ENCODE assay signal across 9 cellular contexts in genomic region chr17:7717756-7718350, GRCh38. TPM values are rescaled to one million over a fixed set of nuclear protein-coding genes. Genes with fewer than 3 reads are reported as not detected.
DNase-seq lines count a peak whose midpoint lies in the region; ATAC-seq, FAIRE-seq and TF ChIP-seq lines count a peak whose summit lies in the region.
"Had no signal": no experiment of that assay in that cellular context is flagged by ENCODE, and none has a peak within 500 bp of the region (broad histone marks: within the 10 kb centered on the region; RNA-seq: fewer than 3 reads in every experiment).

No MANE protein-coding gene starts in this region.

- peaks cover 7% of the 10 kb centered on the region for H3K4me1 Mint-ChIP-seq in HFFc6 (ENCODE audit: low read depth)
- peaks cover 18% of the 10 kb centered on the region for H3K4me1 Mint-ChIP-seq in activated naive CD8-positive, alpha-beta T cell (ENCODE audit: low read depth)
- peaks cover 7 to 8% of the 10 kb centered on the region in 2 donors for H3K4me1 Mint-ChIP-seq in immature natural killer cell

- H3K27ac Mint-ChIP-seq in HFFc6 (no peak overlapping the region), immature natural killer cell (no peak overlapping the region)
- no peak overlapping the region for H3K27ac Mint-ChIP-seq in activated naive CD8-positive, alpha-beta T cell

- H3K27me3 Mint-ChIP-seq in HFFc6 (ENCODE audit: insufficient read depth), result peaks cover 40% of the 10 kb centered on the region
- peaks cover 31% of the 10 kb centered on the region for H3K27me3 Mint-ChIP-seq in activated naive CD8-positive, alpha-beta T cell
- peaks cover 22 to 30% (median 28%) of the 10 kb centered on the region in 3 donors for H3K27me3 Mint-ChIP-seq in immature natural killer cell (ENCODE audit: low read depth in 3 of 3)

- CTCF ChIA-PET in A549 (lab: Yijun Ruan, JAX), result interaction anchor here (0.7 to 5.0 kb wide), 22 partner anchors 9 to 339 kb away, joined by 3 to 65 read pairs (median 8); partner anchors contain the start of genes CD68, EFNB3, FXR2 and SOX15

- no peak for TF ChIP-seq POLR2A in A549 (IDR thresholded peaks at IDR 0.05; ENCODE audit: low read length)

- no peak for TF ChIP-seq CTCF in A549 (IDR thresholded peaks at IDR 0.05)
- TF ChIP-seq CTCF in HFFc6 (IDR thresholded peaks at IDR 0.05), result no peak

- H3K4me3 Mint-ChIP-seq in HFFc6 (peak overlapping the region; percentile 89), immature natural killer cell (peak overlapping the region in 4 of 5 donors; percentile 18 to 42 (median 33))
- peak overlapping the region; percentile 80 for H3K4me3 Mint-ChIP-seq in activated naive CD8-positive, alpha-beta T cell

- no peak for TF ChIP-seq EP300 in A549 (IDR thresholded peaks at IDR 0.05)

- H3K4me2 ChIP-seq in A549, result peak overlapping the region; percentile 82

- no peaks in the 10 kb centered on the region for H3K9me3 ChIP-seq in A549

- POLR2A ChIA-PET in A549 (lab: Yijun Ruan, JAX), result interaction anchor here (0.7 to 2.7 kb wide), 4 partner anchors 12 to 409 kb away, joined by 3 to 18 read pairs (median 10); partner anchors contain the start of genes EFNB3 and TP53

- no peak for FAIRE-seq in A549 (lab: Jason Lieb, UNC)
- FAIRE-seq: GM18507 had no signal

- 30% methylated on average over 10 of the region's 16 CpGs for WGBS in A549 (ENCODE audit: missing lambda C conversion rate)

- DNase-seq in A549 (ENCODE audit: low read depth in 1 of 2, low spot score in 1 of 2), result peak in 1 of 2 experiments; percentile 35
- peak; percentile 9 for DNase-seq in HFFc6
- DNase-seq in immature natural killer cell, result no peak
- DNase-seq in stimulated activated naive CD8-positive, alpha-beta T cell treated with anti-CD3 and anti-CD28 coated beads, Interleukin-15, Interleukin-2, amounts not matched to agents 100 U/mL and 50 U/mL, for 24 hours, result peak; percentile 22
- no peak for DNase-seq in KG1 (lab: John Stamatoyannopoulos, UW)
- no peak for DNase-seq in stimulated activated CD4-positive, alpha-beta T cell treated with anti-CD3 and anti-CD28 coated beads, Interleukin-2, amount 100 ng/mL, for 48 hours

- peak overlapping the region; percentile 79 to 89 for H3K27ac ChIP-seq in A549

- H3K4me3 ChIP-seq in A549, result peak overlapping the region; percentile 52

- ATAC-seq in A549 (peak in 1 of 2 experiments; percentile 6; a peak in 5 of 6 replicates), GM18873 (IDR thresholded peaks at IDR 0.05; ENCODE audit: low FRiP score, unreplicated experiment) (no peak)
- no peak for ATAC-seq in stimulated activated naive CD8-positive, alpha-beta T cell treated with anti-CD3 and anti-CD28 coated beads, Interleukin-15, Interleukin-2, amounts not matched to agents 100 U/mL and 50 U/mL, for 24 hours

- H3K9me3 Mint-ChIP-seq in HFFc6 (no peaks in the 10 kb centered on the region), immature natural killer cell (no peaks in the 10 kb centered on the region)
- H3K9me3 Mint-ChIP-seq in activated naive CD8-positive, alpha-beta T cell (ENCODE audit: low read depth), result no peaks in the 10 kb centered on the region

- H3K36me3 Mint-ChIP-seq in HFFc6 (ENCODE audit: low read depth) (no peaks in the 10 kb centered on the region), immature natural killer cell (no peaks in the 10 kb centered on the region)
- H3K36me3 Mint-ChIP-seq in activated naive CD8-positive, alpha-beta T cell, result no peaks in the 10 kb centered on the region

- no peak for TF ChIP-seq RAD21 in A549 (conservative IDR thresholded peaks at IDR 0.05 in 1 of 2, IDR thresholded peaks at IDR 0.05 in 1 of 2)

- peaks cover 21% of the 10 kb centered on the region for H3K4me1 ChIP-seq in A549

TF ChIP-seq in A549, 52 proteins besides CTCF, POLR2A, EP300 and RAD21:
- TF ChIP-seq, protein P1, sequence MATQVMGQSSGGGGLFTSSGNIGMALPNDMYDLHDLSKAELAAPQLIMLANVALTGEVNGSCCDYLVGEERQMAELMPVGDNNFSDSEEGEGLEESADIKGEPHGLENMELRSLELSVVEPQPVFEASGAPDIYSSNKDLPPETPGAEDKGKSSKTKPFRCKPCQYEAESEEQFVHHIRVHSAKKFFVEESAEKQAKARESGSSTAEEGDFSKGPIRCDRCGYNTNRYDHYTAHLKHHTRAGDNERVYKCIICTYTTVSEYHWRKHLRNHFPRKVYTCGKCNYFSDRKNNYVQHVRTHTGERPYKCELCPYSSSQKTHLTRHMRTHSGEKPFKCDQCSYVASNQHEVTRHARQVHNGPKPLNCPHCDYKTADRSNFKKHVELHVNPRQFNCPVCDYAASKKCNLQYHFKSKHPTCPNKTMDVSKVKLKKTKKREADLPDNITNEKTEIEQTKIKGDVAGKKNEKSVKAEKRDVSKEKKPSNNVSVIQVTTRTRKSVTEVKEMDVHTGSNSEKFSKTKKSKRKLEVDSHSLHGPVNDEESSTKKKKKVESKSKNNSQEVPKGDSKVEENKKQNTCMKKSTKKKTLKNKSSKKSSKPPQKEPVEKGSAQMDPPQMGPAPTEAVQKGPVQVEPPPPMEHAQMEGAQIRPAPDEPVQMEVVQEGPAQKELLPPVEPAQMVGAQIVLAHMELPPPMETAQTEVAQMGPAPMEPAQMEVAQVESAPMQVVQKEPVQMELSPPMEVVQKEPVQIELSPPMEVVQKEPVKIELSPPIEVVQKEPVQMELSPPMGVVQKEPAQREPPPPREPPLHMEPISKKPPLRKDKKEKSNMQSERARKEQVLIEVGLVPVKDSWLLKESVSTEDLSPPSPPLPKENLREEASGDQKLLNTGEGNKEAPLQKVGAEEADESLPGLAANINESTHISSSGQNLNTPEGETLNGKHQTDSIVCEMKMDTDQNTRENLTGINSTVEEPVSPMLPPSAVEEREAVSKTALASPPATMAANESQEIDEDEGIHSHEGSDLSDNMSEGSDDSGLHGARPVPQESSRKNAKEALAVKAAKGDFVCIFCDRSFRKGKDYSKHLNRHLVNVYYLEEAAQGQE (IDR thresholded peaks at IDR 0.05), result no peak
- TF ChIP-seq KDM5A (IDR thresholded peaks at IDR 0.05), result no peak
- no peak for TF ChIP-seq USF2 (IDR thresholded peaks at IDR 0.05)
- no peak for TF ChIP-seq JUN (IDR thresholded peaks at IDR 0.05)
- TF ChIP-seq CEBPB (IDR thresholded peaks at IDR 0.05), result no peak
- TF ChIP-seq SMC3 (IDR thresholded peaks at IDR 0.05), result no peak
- TF ChIP-seq POLR2AphosphoS2 (conservative IDR thresholded peaks at IDR 0.05; ENCODE audit: low read length), result no peak
- no peak for TF ChIP-seq ZSCAN20 (CRISPR knock-in tag; IDR thresholded peaks at IDR 0.05)

RNA-seq across cellular contexts. Expression of gene DNAH2, which starts 0.3 kb away (rescaled TPM):
- polyA plus RNA-seq in A549 (2011; rRNA removed) (0.08 TPM in 2 replicates), A549 (2017; fragmentation: RNase III; extraction: RNeasy Plus Mini Kit Qiagen cat#74134 plus additional on column Dnase treatment) (0.01 to 0.05 TPM (median 0.03 TPM) in 3 replicates), immature natural killer cell (under 1 TPM in 1 of 3 donors, not detected in 2; 0.26 TPM)
- 0.01 TPM in 2 replicates for polyA plus RNA-seq in A549 (2012; cell fraction: cytosol; rRNA removed)
- polyA plus RNA-seq in A549 (2012; cell fraction: nucleus; rRNA removed), result 0.02 and 0.13 TPM in 2 replicates
- 0.17 and 0.19 TPM in 2 replicates for polyA minus RNA-seq in A549 (2011; rRNA and poly(A)+ RNA removed)
- not detected for total RNA-seq in HFFc6 (2021; fragmentation: NEBNext Ultra II Directional; extraction: Animal tissue kit (Norgen Biotek cat#: 25700))

RNA-seq across cellular contexts. Expression of gene EFNB3, which starts 12.9 kb away (rescaled TPM):
- 1.9 and 2.1 TPM in 2 replicates for polyA plus RNA-seq in A549 (2011; rRNA removed)
- polyA plus RNA-seq in A549 (2012; cell fraction: cytosol; rRNA removed), result 0.53 and 0.74 TPM in 2 replicates
- 1.0 and 1.3 TPM in 2 replicates for polyA plus RNA-seq in A549 (2012; cell fraction: nucleus; rRNA removed)
- polyA plus RNA-seq in A549 (2017; fragmentation: RNase III; extraction: RNeasy Plus Mini Kit Qiagen cat#74134 plus additional on column Dnase treatment), result 0.96 to 1.9 TPM (median 1.7 TPM) in 3 replicates
- polyA minus RNA-seq in A549 (2011; rRNA and poly(A)+ RNA removed), result 2.0 and 2.1 TPM in 2 replicates
- under 1 TPM; 0.12 to 0.34 (median 0.24) TPM for total RNA-seq in HFFc6 (2021; fragmentation: NEBNext Ultra II Directional; extraction: Animal tissue kit (Norgen Biotek cat#: 25700))
- polyA plus RNA-seq in immature natural killer cell, result not detected

RNA-seq across cellular contexts. Expression of gene WRAP53, which starts 29.6 kb away (rescaled TPM):
- 15.9 and 17.4 TPM in 2 replicates for polyA plus RNA-seq in A549 (2011; rRNA removed)
- polyA plus RNA-seq in A549 (2012; cell fraction: cytosol; rRNA removed), result 34.6 and 41.0 TPM in 2 replicates
- 72.3 and 83.0 TPM in 2 replicates for polyA plus RNA-seq in A549 (2012; cell fraction: nucleus; rRNA removed)
- 33.8 to 34.0 TPM (median 33.9 TPM) in 3 replicates for polyA plus RNA-seq in A549 (2017; fragmentation: RNase III; extraction: RNeasy Plus Mini Kit Qiagen cat#74134 plus additional on column Dnase treatment)
- 15.6 and 17.0 TPM in 2 replicates for polyA minus RNA-seq in A549 (2011; rRNA and poly(A)+ RNA removed)
- 10 to 100 TPM in 5 of 6 experiments, 1 to 10 TPM in 1; 8.6 to 18.2 (median 15.2) TPM for total RNA-seq in HFFc6 (2021; fragmentation: NEBNext Ultra II Directional; extraction: Animal tissue kit (Norgen Biotek cat#: 25700))
- polyA plus RNA-seq in immature natural killer cell, result 10 to 100 TPM; 18.5 to 24.8 (median 18.7) TPM

RNA-seq across cellular contexts. Expression of gene TP53, which starts 30.6 kb away (rescaled TPM):
- polyA plus RNA-seq in A549 (2011; rRNA removed) (65.9 and 80.1 TPM in 2 replicates), A549 (2017; fragmentation: RNase III; extraction: RNeasy Plus Mini Kit Qiagen cat#74134 plus additional on column Dnase treatment) (53.1 to 64.0 TPM (median 59.4 TPM) in 3 replicates), immature natural killer cell (10 to 100 TPM; 17.0 to 39.7 (median 18.7) TPM)
- polyA plus RNA-seq in A549 (2012; cell fraction: cytosol; rRNA removed), result 63.6 and 87.3 TPM in 2 replicates
- 87.9 and 106 TPM in 2 replicates for polyA plus RNA-seq in A549 (2012; cell fraction: nucleus; rRNA removed)
- 108 and 128 TPM in 2 replicates for polyA minus RNA-seq in A549 (2011; rRNA and poly(A)+ RNA removed)
- 10 to 100 TPM; 68.1 to 84.3 (median 75.4) TPM for total RNA-seq in HFFc6 (2021; fragmentation: NEBNext Ultra II Directional; extraction: Animal tissue kit (Norgen Biotek cat#: 25700))

Comparison
In these comparisons a context has a peak if more than half of its experiments do, and no peak if none do; other contexts are left out.
1. DNase-seq: peak in HFFc6 (single experiment) and stimulated activated naive CD8-positive, alpha-beta T cell treated with anti-CD3 and anti-CD28 coated beads, Interleukin-15, Interleukin-2, amounts not matched to agents 100 U/mL and 50 U/mL, for 24 hours (single experiment); none in immature natural killer cell (0 of 3), KG1 (single experiment) and stimulated activated CD4-positive, alpha-beta T cell treated with anti-CD3 and anti-CD28 coated beads, Interleukin-2, amount 100 ng/mL, for 48 hours (0 of 2).
2. H3K4me3 Mint-ChIP-seq: peak in every context shown above with its lines; median percentile 89 in HFFc6; 80 in activated naive CD8-positive, alpha-beta T cell; 33 in immature natural killer cell.